15 cellular contexts compared by ENCODE assay signal in the genomic region with DNA sequence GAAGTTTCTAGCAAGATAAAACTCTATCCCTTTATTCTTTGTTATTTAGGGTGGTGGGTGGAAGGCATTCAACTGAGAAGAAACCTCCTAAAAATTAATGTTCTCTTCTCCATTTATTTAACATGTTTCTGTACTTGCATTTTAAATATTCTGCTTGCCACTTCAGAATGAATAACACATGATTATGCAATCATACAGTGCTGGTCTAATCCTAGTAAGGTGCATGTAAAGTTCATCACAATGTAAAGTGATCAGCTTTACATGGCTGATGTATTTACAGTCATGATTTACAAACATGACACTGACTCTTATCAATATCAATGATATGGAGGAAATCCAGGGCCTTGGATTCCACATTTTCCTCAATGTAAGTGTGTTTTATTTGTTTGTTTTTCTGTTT.
DNase-seq lines count a peak whose midpoint lies in the region; ATAC-seq and TF ChIP-seq lines count a peak whose summit lies in the region.
"Had no signal": no experiment of that assay in that cellular context is flagged by ENCODE, and none has a peak within 500 bp of the region (broad histone marks: within the 10 kb centered on the region; RNA-seq: fewer than 3 reads in every experiment).

No MANE protein-coding gene starts in this region.

- H2BK15ac ChIP-seq in IMR-90 (ENCODE audit: low read depth, low read length) = no peak overlapping the region

- H3K9me3 ChIP-seq in IMR-90 (ENCODE audit: control insufficient read depth, insufficient read depth, low read length) = no peaks in the 10 kb centered on the region
- H3K9me3 ChIP-seq: BE2C, SJSA1 had no signal

- TF ChIP-seq RAD21 in IMR-90 (IDR thresholded peaks at IDR 0.05; ENCODE audit: low read length) = no peak

- dilution Hi-C loops in IMR-90 (cut with HindIII; ENCODE audit: low sequenced_read_pairs, unreplicated experiment) = no loop called here

- peak; percentile 22 for DNase-seq in IMR-90
- peak; percentile 5 for DNase-seq in RWPE1 (ENCODE audit: low spot score)
- peak; percentile 34 for DNase-seq in fibroblast of peridontal ligament (ENCODE audit: extremely low read depth)
- peak; percentile 31 for DNase-seq in retinal pigment epithelial cell (ENCODE audit: low read depth)
- no peak for DNase-seq in anterior cingulate cortex (lab: John Stamatoyannopoulos, UW)
- DNase-seq: BE2C; CD4-positive, alpha-beta memory T cell; DND-41; GF-D8; MM.1S; RPMI8226 had no signal

- no peaks in the 10 kb centered on the region for H3K79me1 ChIP-seq in IMR-90 (ENCODE audit: low read depth in 1 of 2, low read length in 2 of 2)

- H3K4me1 ChIP-seq in IMR-90 (ENCODE audit: control insufficient read depth, insufficient read depth, low read length) = peaks cover 4% of the 10 kb centered on the region; the same call in 1 of the 2 replicates
- H3K4me1 ChIP-seq: BE2C had no signal

- H3K27me3 ChIP-seq in IMR-90 (ENCODE audit: control insufficient read depth, insufficient read depth, low read length) = no peaks in the 10 kb centered on the region
- H3K27me3 ChIP-seq: BE2C, SJSA1 had no signal

- no peak for ATAC-seq in IMR-90 (ENCODE audit: low read depth)
- ATAC-seq in HG03097 (IDR thresholded peaks at IDR 0.05; ENCODE audit: low FRiP score, unreplicated experiment) = no peak
- no peak for ATAC-seq in activated CD4-positive, CD25-positive, alpha-beta regulatory T cell treated with anti-CD3 and anti-CD28 coated beads, Interleukin-2, amount 50 U/mL, for 24 hours

- no peak overlapping the region for H2AK5ac ChIP-seq in IMR-90 (ENCODE audit: low read depth, low read length)

- no peak overlapping the region for H2BK5ac ChIP-seq in IMR-90 (ENCODE audit: low read depth, low read length, poor library complexity, severe bottlenecking)

- no TSS peak for BruUV-seq in IMR-90 (replicated peaks; lab: Mats Ljungman, UMichigan)

- H2BK20ac ChIP-seq in IMR-90 (ENCODE audit: low read depth, low read length) = no peak overlapping the region

- H3K56ac ChIP-seq in IMR-90 (ENCODE audit: extremely low read depth, insufficient read depth, low read length) = no peak overlapping the region

- H3K4me2 ChIP-seq in IMR-90 (ENCODE audit: low read depth, low read length) = no peak overlapping the region
- H3K4me2 ChIP-seq: KMS-11 had no signal

- no peaks in the 10 kb centered on the region for H3K36me3 ChIP-seq in IMR-90 (ENCODE audit: control insufficient read depth, insufficient read depth, low read length)
- H3K36me3 ChIP-seq: BE2C, SJSA1 had no signal

- H2BK120ac ChIP-seq in IMR-90 (ENCODE audit: low read depth, low read length) = no peak overlapping the region

- H3K27ac ChIP-seq in IMR-90 (ENCODE audit: insufficient read depth, low read length) (no peak overlapping the region), RWPE1 (no peak overlapping the region)
- H3K27ac ChIP-seq: KMS-11, SJSA1 had no signal

- no peak overlapping the region for H3K9ac ChIP-seq in IMR-90 (ENCODE audit: low read depth, low read length)
- H3K9ac ChIP-seq: KMS-11 had no signal

- no peaks in the 10 kb centered on the region for H3K9me1 ChIP-seq in IMR-90 (ENCODE audit: insufficient read depth, low read length)

- H4K5ac ChIP-seq in IMR-90 (ENCODE audit: low read depth, low read length) = no peak overlapping the region

- no peak overlapping the region for H4K8ac ChIP-seq in IMR-90 (ENCODE audit: low read depth in 2 of 2, low read length in 2 of 2)

- H3K4me3 ChIP-seq in IMR-90 (ENCODE audit: insufficient read depth, low read depth, low read length) (no peak overlapping the region), retinal pigment epithelial cell (ENCODE audit: low read length) (no peak overlapping the region)
- H3K4me3 ChIP-seq: SJSA1 had no signal

- intact Hi-C loops in IMR-90 (cut with micrococcal nuclease) = loop anchor here (2.0 to 10.0 kb wide), 3 partner anchors 479 to 749 kb away; partner anchors contain the start of gene PDGFC

- in situ Hi-C loops in IMR-90 (cut with MboI; ENCODE audit: low sequenced_read_pairs) = no loop called here

- POLR2A ChIA-PET in IMR-90 (lab: Charles Lee; ENCODE audit: unreplicated experiment) = no interaction called here
- POLR2A ChIA-PET in RWPE1 (lab: Yijun Ruan, JAX; ENCODE audit: low non-redundant PET) = no interaction called here

- H2AFZ ChIP-seq in IMR-90 (replicated peaks; ENCODE audit: low read length, poor library complexity) = no peak overlapping the region

- no peak overlapping the region for H4K91ac ChIP-seq in IMR-90 (ENCODE audit: insufficient read depth, low read depth, low read length)

- H3K18ac ChIP-seq in IMR-90 (ENCODE audit: low read depth, low read length) = no peak overlapping the region

- H3K4ac ChIP-seq in IMR-90 (ENCODE audit: low read depth, low read length) = no peak overlapping the region

- no peak overlapping the region for H3K14ac ChIP-seq in IMR-90 (replicated peaks; ENCODE audit: low read depth, low read length)

- no peak for TF ChIP-seq POLR2A in IMR-90 (IDR thresholded peaks at IDR 0.05; ENCODE audit: low read depth, low read length)

- no peaks in the 10 kb centered on the region for H4K20me1 ChIP-seq in IMR-90 (ENCODE audit: insufficient read depth, low read length)

- CTCF ChIA-PET in IMR-90 (lab: Yijun Ruan, JAX) = no interaction called here
- CTCF ChIA-PET in RWPE1 (lab: Yijun Ruan, JAX) = no interaction called here

- TF ChIP-seq CTCF in IMR-90 (conservative IDR thresholded peaks at IDR 0.05; ENCODE audit: low read depth, low read length) (no peak), RWPE1 (conservative IDR thresholded peaks at IDR 0.05; ENCODE audit: low read depth) (no peak), retinal pigment epithelial cell (conservative IDR thresholded peaks at IDR 0.05; ENCODE audit: low read depth, low read length) (no peak)

- no peak overlapping the region for H2AK9ac ChIP-seq in IMR-90 (replicated peaks; ENCODE audit: low read depth, low read length, poor library complexity)

- no peak overlapping the region for H3K23ac ChIP-seq in IMR-90 (ENCODE audit: low read depth, low read length)

TF ChIP-seq in IMR-90, 13 proteins besides CTCF, POLR2A, EP300 and RAD21:
- TF ChIP-seq CEBPB (IDR thresholded peaks at IDR 0.05; ENCODE audit: low read depth, low read length) = peak; percentile 92
- no peak for TF ChIP-seq RCOR1 (IDR thresholded peaks at IDR 0.05; ENCODE audit: insufficient replicate concordance, low read length)
- no peak for TF ChIP-seq USF2 (IDR thresholded peaks at IDR 0.05; ENCODE audit: low read depth, low read length)

Comparison
In these comparisons a context has a peak if more than half of its experiments do, and no peak if none do; other contexts are left out.
1. DNase-seq: peak in IMR-90 (single experiment), RWPE1 (single experiment), fibroblast of peridontal ligament (single experiment) and retinal pigment epithelial cell (single experiment); none in anterior cingulate cortex (0 of 58).